ENCODE assay signal across 1 cellular context in genomic region chr2:74003494-74004211, GRCh38.
TF ChIP-seq lines count a peak whose summit lies in the region.

No MANE protein-coding gene starts in this region.

TF ChIP-seq in WTC11, 78 proteins besides CTCF, POLR2A, EP300 and RAD21 (continued from another document):
- TF ChIP-seq ZNF425 (CRISPR knock-in tag; conservative IDR thresholded peaks at IDR 0.05), result no peak
- TF ChIP-seq ZNF416 (CRISPR knock-in tag; IDR thresholded peaks at IDR 0.05), result no peak
- no peak for TF ChIP-seq ZNF532 (CRISPR knock-in tag; IDR thresholded peaks at IDR 0.05; ENCODE audit: borderline replicate concordance)
- TF ChIP-seq, protein P1, sequence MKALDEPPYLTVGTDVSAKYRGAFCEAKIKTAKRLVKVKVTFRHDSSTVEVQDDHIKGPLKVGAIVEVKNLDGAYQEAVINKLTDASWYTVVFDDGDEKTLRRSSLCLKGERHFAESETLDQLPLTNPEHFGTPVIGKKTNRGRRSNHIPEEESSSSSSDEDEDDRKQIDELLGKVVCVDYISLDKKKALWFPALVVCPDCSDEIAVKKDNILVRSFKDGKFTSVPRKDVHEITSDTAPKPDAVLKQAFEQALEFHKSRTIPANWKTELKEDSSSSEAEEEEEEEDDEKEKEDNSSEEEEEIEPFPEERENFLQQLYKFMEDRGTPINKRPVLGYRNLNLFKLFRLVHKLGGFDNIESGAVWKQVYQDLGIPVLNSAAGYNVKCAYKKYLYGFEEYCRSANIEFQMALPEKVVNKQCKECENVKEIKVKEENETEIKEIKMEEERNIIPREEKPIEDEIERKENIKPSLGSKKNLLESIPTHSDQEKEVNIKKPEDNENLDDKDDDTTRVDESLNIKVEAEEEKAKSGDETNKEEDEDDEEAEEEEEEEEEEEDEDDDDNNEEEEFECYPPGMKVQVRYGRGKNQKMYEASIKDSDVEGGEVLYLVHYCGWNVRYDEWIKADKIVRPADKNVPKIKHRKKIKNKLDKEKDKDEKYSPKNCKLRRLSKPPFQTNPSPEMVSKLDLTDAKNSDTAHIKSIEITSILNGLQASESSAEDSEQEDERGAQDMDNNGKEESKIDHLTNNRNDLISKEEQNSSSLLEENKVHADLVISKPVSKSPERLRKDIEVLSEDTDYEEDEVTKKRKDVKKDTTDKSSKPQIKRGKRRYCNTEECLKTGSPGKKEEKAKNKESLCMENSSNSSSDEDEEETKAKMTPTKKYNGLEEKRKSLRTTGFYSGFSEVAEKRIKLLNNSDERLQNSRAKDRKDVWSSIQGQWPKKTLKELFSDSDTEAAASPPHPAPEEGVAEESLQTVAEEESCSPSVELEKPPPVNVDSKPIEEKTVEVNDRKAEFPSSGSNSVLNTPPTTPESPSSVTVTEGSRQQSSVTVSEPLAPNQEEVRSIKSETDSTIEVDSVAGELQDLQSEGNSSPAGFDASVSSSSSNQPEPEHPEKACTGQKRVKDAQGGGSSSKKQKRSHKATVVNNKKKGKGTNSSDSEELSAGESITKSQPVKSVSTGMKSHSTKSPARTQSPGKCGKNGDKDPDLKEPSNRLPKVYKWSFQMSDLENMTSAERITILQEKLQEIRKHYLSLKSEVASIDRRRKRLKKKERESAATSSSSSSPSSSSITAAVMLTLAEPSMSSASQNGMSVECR (CRISPR knock-in tag; IDR thresholded peaks at IDR 0.05; ENCODE audit: borderline replicate concordance), result no peak
- TF ChIP-seq GABPB1 (CRISPR knock-in tag; IDR thresholded peaks at IDR 0.05), result no peak
